35 cellular contexts compared by ENCODE assay signal in genomic region chr2:235619544-235619943, GRCh38.
"Had no signal": no experiment of that assay in that cellular context is flagged by ENCODE, and none has a peak within 500 bp of the region (broad histone marks: within the 10 kb centered on the region; RNA-seq: fewer than 3 reads in every experiment).

No MANE protein-coding gene starts in this region.

- H3K9me3 ChIP-seq: esophagus muscularis mucosa, neutrophil, sigmoid colon, suprapubic skin, tibial nerve had no signal

- FAIRE-seq: astrocyte, frontal cortex, small intestine, urothelium cell line had no signal

- H3K27ac Mint-ChIP-seq: activated naive CD4-positive, alpha-beta T cell treated with anti-CD3 and anti-CD28 coated beads for 36 hours; activated naive CD8-positive, alpha-beta T cell treated with anti-CD3 and anti-CD28 coated beads, Interleukin-2, amount 10 ng/mL, durations not matched to agents 7 days and 5 days; activated T-helper 1 cell treated with anti-CD3 and anti-CD28 coated beads, Interleukin-12 subunit alpha, Interleukin-12 subunit beta, Interleukin-2, Interleukin-4 antibody, amounts not matched to agents 30 ng/mL and 10 ng/mL and 1 ng/mL, durations not matched to agents 14 hours and 24 hours and 36 hours; dendritic cell treated with granulocyte-macrophage colony-stimulating factor and Interleukin-4, amounts not matched to agents 40 ng/mL and 50 ng/mL, for 4 days; nephron; progenitor cell of endocrine pancreas; stimulated activated memory B cell treated with anti-CD40 and anti-IgM and Interleukin-4, amounts not matched to agents 10 μg/mL and 1 μg/mL and 100 μg/mL, for 72 hours; stimulated activated naive CD8-positive, alpha-beta T cell treated with anti-CD3 and anti-CD28 coated beads, Interleukin-15, amount 100 ng/mL, for 72 hours; T-helper 1 cell treated with Interleukin-12 subunit alpha and Interleukin-12 subunit beta and Interleukin-4 antibody, amounts not matched to agents 30 μg/mL and 1 μg/mL, for 36 hours had no signal

- DNase-seq: activated CD4-positive, alpha-beta T cell treated with anti-CD3 and anti-CD28 coated beads for 48 hours; activated CD4-positive, alpha-beta T cell treated with anti-CD3 and anti-CD28 coated beads, Interleukin-2, amount 50 U/mL, for 48 hours; activated CD8-positive, alpha-beta memory T cell treated with anti-CD3 and anti-CD28 coated beads for 24 hours; activated effector memory CD4-positive, alpha-beta T cell treated with anti-CD3 and anti-CD28 coated beads, Interleukin-2, amount 50 U/mL, for 16 hours; activated naive CD4-positive, alpha-beta T cell treated with anti-CD3 and anti-CD28 coated beads for 36 hours; activated naive CD8-positive, alpha-beta T cell treated with anti-CD3 and anti-CD28 coated beads, Interleukin-2, amount 10 ng/mL, durations not matched to agents 7 days and 5 days; activated T-cell treated with anti-CD3 and anti-CD28 coated beads, Interleukin-2, amount 50 U/mL, for 1 hour; brain microvascular endothelial cell; effector CD4-positive, alpha-beta T cell; islet precursor cell; left cardiac atrium; mammary epithelial cell; retina; sigmoid colon; small intestine; stimulated activated CD4-positive, alpha-beta T cell treated with anti-CD3 and anti-CD28 coated beads, Interleukin-4, amount 100 ng/mL, for 4 hours; stimulated activated CD8-positive, alpha-beta memory T cell treated with anti-CD3 and anti-CD28 coated beads, Interleukin-4, amount 100 ng/mL, for 48 hours; stimulated activated naive CD8-positive, alpha-beta T cell treated with anti-CD3 and anti-CD28 coated beads, Interleukin-15, amount 100 ng/mL, for 72 hours; SW 1271; T-helper 9 cell; WERI-Rb-1 had no signal

- H3K27ac ChIP-seq: brain microvascular endothelial cell, esophagus muscularis mucosa, neutrophil, sigmoid colon, suprapubic skin, WERI-Rb-1 had no signal

- H3K36me3 ChIP-seq: brain microvascular endothelial cell, esophagus muscularis mucosa, neutrophil, sigmoid colon, suprapubic skin, tibial nerve, WERI-Rb-1 had no signal

- H3K36me3 Mint-ChIP-seq: activated naive CD8-positive, alpha-beta T cell treated with anti-CD3 and anti-CD28 coated beads, Interleukin-2, amount 10 ng/mL, durations not matched to agents 7 days and 5 days; stimulated activated memory B cell treated with anti-CD40 and anti-IgM and Interleukin-4, amounts not matched to agents 10 μg/mL and 1 μg/mL and 100 μg/mL, for 72 hours had no signal

- H3K4me3 ChIP-seq: esophagus muscularis mucosa, sigmoid colon, suprapubic skin, tibial nerve had no signal

- H3K27me3 ChIP-seq: brain microvascular endothelial cell, esophagus muscularis mucosa, neutrophil, sigmoid colon, suprapubic skin, tibial nerve had no signal

- H3K9me3 Mint-ChIP-seq: activated naive CD4-positive, alpha-beta T cell treated with anti-CD3 and anti-CD28 coated beads for 36 hours; activated naive CD8-positive, alpha-beta T cell treated with anti-CD3 and anti-CD28 coated beads, Interleukin-2, amount 10 ng/mL, durations not matched to agents 7 days and 5 days; activated T-helper 1 cell treated with anti-CD3 and anti-CD28 coated beads, Interleukin-12 subunit alpha, Interleukin-12 subunit beta, Interleukin-2, Interleukin-4 antibody, amounts not matched to agents 30 ng/mL and 10 ng/mL and 1 ng/mL, durations not matched to agents 14 hours and 24 hours and 36 hours; dendritic cell treated with granulocyte-macrophage colony-stimulating factor and Interleukin-4, amounts not matched to agents 40 ng/mL and 50 ng/mL, for 4 days; nephron; stimulated activated memory B cell treated with anti-CD40 and anti-IgM and Interleukin-4, amounts not matched to agents 10 μg/mL and 1 μg/mL and 100 μg/mL, for 72 hours; stimulated activated naive CD8-positive, alpha-beta T cell treated with anti-CD3 and anti-CD28 coated beads, Interleukin-15, amount 100 ng/mL, for 72 hours; T-helper 1 cell treated with Interleukin-12 subunit alpha and Interleukin-12 subunit beta and Interleukin-4 antibody, amounts not matched to agents 30 μg/mL and 1 μg/mL, for 36 hours had no signal

- ATAC-seq: activated CD4-positive, CD25-positive, alpha-beta regulatory T cell treated with anti-CD3 and anti-CD28 coated beads, Interleukin-2, amount 50 U/mL, for 24 hours; left cardiac atrium; stimulated activated memory B cell treated with anti-CD40 and anti-IgM and Interleukin-4, amounts not matched to agents 10 μg/mL and 1 μg/mL and 100 μg/mL, for 72 hours; stimulated activated naive CD8-positive, alpha-beta T cell treated with anti-CD3 and anti-CD28 coated beads, Interleukin-15, amount 100 ng/mL, for 72 hours had no signal
